2 cellular contexts compared by ENCODE assay signal in genomic region chr17:81491761-81492160, GRCh38.
TF ChIP-seq lines count a peak whose summit lies in the region.

No MANE protein-coding gene starts in this region.

TF ChIP-seq in A549, 52 proteins besides CTCF, POLR2A, EP300 and RAD21 (continued from another document):
- TF ChIP-seq SREBF2 (IDR thresholded peaks at IDR 0.05) (no peak), NR3C1 (IDR thresholded peaks at IDR 0.05) (no peak), CHD4 (IDR thresholded peaks at IDR 0.05; ENCODE audit: borderline replicate concordance) (no peak), JUN (IDR thresholded peaks at IDR 0.05) (no peak), HOXB5 (CRISPR knock-in tag; IDR thresholded peaks at IDR 0.05) (no peak), HOXA7 (CRISPR knock-in tag; IDR thresholded peaks at IDR 0.05) (no peak), ZC3H11A (IDR thresholded peaks at IDR 0.05) (no peak), RARB (CRISPR knock-in tag; IDR thresholded peaks at IDR 0.05) (no peak), MAZ (IDR thresholded peaks at IDR 0.05; ENCODE audit: borderline replicate concordance, low read depth, low read length) (no peak), CBX2 (IDR thresholded peaks at IDR 0.05; ENCODE audit: borderline replicate concordance, low read depth) (no peak), HDAC2 (IDR thresholded peaks at IDR 0.05) (no peak)

TF ChIP-seq in GM23338, 12 proteins besides CTCF, POLR2A, EP300 and RAD21 (continued from another document):
- no peak for TF ChIP-seq ZNF462 (CRISPR knock-in tag; IDR thresholded peaks at IDR 0.05)
- no peak for TF ChIP-seq EZH2 (IDR thresholded peaks at IDR 0.05; ENCODE audit: low read depth, unreplicated experiment)
- no peak for TF ChIP-seq JUNB (IDR thresholded peaks at IDR 0.05; ENCODE audit: unreplicated experiment)
- TF ChIP-seq ZNF114 (CRISPR knock-in tag; IDR thresholded peaks at IDR 0.05), result no peak
- TF ChIP-seq STAT1 (IDR thresholded peaks at IDR 0.05; ENCODE audit: unreplicated experiment), result no peak
- TF ChIP-seq ZNF331 (CRISPR knock-in tag; IDR thresholded peaks at IDR 0.05; ENCODE audit: low read depth), result no peak
- no peak for TF ChIP-seq EZH2phosphoT487 (IDR thresholded peaks at IDR 0.05; ENCODE audit: unreplicated experiment)
- no peak for TF ChIP-seq POLR2AphosphoS5 (IDR thresholded peaks at IDR 0.05; ENCODE audit: low read depth)
- TF ChIP-seq NANOG (IDR thresholded peaks at IDR 0.05; ENCODE audit: borderline replicate concordance), result no peak
- TF ChIP-seq ETS1 (IDR thresholded peaks at IDR 0.05), result no peak
TF ChIP-seq in GM23338: peak in this region for 0.
